8 cellular contexts compared by ENCODE assay signal in the genomic region with DNA sequence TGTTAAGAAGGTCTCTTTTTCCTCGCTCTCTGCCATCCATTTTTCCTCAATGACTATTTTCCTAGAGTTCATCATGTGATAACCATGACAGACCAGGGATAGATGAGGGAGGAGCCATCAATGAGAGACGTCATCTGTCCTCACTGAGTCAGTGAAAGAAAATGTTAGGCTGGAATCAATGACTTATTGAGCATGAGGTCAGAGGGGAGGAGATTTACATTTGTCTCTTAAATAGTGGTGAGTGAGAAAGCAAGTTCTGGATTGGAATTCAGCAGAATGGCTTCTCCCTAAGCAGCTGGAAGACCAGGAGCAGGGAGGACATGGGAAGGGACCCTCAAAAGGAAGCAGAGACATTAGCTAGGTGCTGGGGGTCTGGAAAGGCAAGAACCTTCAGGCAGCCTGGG.
DNase-seq lines count a peak whose midpoint lies in the region; ATAC-seq and TF ChIP-seq lines count a peak whose summit lies in the region.

No MANE protein-coding gene starts in this region.

- POLR2A ChIA-PET in HEK293T (lab: Yijun Ruan, JAX), result no interaction called here

- in situ Hi-C loops in ACHN (cut with HindIII; ENCODE audit: low pct_ligation_motif_present, low pct_unique_long_range_greater_than_20kb, low sequenced_read_pairs), result no loop called here

- ATAC-seq in HG02678 (IDR thresholded peaks at IDR 0.05; ENCODE audit: unreplicated experiment), result no peak
- no peak for ATAC-seq in GM19463 (IDR thresholded peaks at IDR 0.05; ENCODE audit: unreplicated experiment)

- CTCF ChIA-PET in HEK293T (lab: Yijun Ruan, JAX), result interaction anchor here (1.4 kb wide), 1 partner anchor 10 kb away, joined by 3 read pairs; no protein-coding TSS in a partner anchor

- DNase-seq in ACHN (peak; percentile 95), HEK293T (ENCODE audit: extremely low spot score) (no peak), amniotic epithelial cell (ENCODE audit: low read depth) (peak; percentile 98), left kidney (ENCODE audit: low read depth, low spot score) (peak; percentile 81), NCI-H510A treated with DMSO at 0.1 percent for 48 hours (lab: John Stamatoyannopoulos, UW) (no peak)
- no peak for DNase-seq in activated CD8-positive, alpha-beta memory T cell treated with anti-CD3 and anti-CD28 coated beads, Interleukin-2, amount 50 U/mL, for 4 hours

TF ChIP-seq in HEK293T, 16 proteins besides CTCF, POLR2A, EP300 and RAD21:
- TF ChIP-seq, protein P1, sequence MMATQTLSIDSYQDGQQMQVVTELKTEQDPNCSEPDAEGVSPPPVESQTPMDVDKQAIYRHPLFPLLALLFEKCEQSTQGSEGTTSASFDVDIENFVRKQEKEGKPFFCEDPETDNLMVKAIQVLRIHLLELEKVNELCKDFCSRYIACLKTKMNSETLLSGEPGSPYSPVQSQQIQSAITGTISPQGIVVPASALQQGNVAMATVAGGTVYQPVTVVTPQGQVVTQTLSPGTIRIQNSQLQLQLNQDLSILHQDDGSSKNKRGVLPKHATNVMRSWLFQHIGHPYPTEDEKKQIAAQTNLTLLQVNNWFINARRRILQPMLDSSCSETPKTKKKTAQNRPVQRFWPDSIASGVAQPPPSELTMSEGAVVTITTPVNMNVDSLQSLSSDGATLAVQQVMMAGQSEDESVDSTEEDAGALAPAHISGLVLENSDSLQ (IDR thresholded peaks at IDR 0.05), result peak; percentile 24; the same call in 1 of the 2 replicates
- TF ChIP-seq BHLHE40 (IDR thresholded peaks at IDR 0.05; ENCODE audit: borderline replicate concordance), result no peak

Comparison
In these comparisons a context has a peak if more than half of its experiments do, and no peak if none do; other contexts are left out.
1. DNase-seq: peak in ACHN (single experiment), amniotic epithelial cell (single experiment) and left kidney (single experiment); none in HEK293T (single experiment), activated CD8-positive, alpha-beta memory T cell treated with anti-CD3 and anti-CD28 coated beads, Interleukin-2, amount 50 U/mL, for 4 hours (single experiment) and NCI-H510A treated with DMSO at 0.1 percent for 48 hours (single experiment).